1 cellular context compared by ENCODE assay signal in genomic region chr19:40662925-40663711, GRCh38.
TF ChIP-seq lines count a peak whose summit lies in the region.

No MANE protein-coding gene starts in this region.

TF ChIP-seq in K562, 482 proteins besides CTCF, POLR2A, EP300 and RAD21 (continued from another document and continues in another):
- TF ChIP-seq ZNF146 (CRISPR knock-in tag; IDR thresholded peaks at IDR 0.05; ENCODE audit: unreplicated experiment) = no peak
- peak; percentile 57 for TF ChIP-seq TCF3 (CRISPR knock-in tag; IDR thresholded peaks at IDR 0.05)
- TF ChIP-seq ARID1B (IDR thresholded peaks at IDR 0.05) = no peak
- TF ChIP-seq TCFL5 (CRISPR knock-in tag; conservative IDR thresholded peaks at IDR 0.05) = no peak
- TF ChIP-seq KDM4B (IDR thresholded peaks at IDR 0.05; ENCODE audit: borderline replicate concordance in 2 of 2, low read depth in 1 of 2) = no peak
- TF ChIP-seq ZMIZ1 (IDR thresholded peaks at IDR 0.05; ENCODE audit: low read depth in 2 of 2, low read length in 2 of 2) = no peak
- TF ChIP-seq GABPB1 (CRISPR knock-in tag; IDR thresholded peaks at IDR 0.05) = peak; percentile 58; the same call in 1 of the 2 replicates
- TF ChIP-seq ZNF41 (CRISPR knock-in tag; conservative IDR thresholded peaks at IDR 0.05) = no peak
- no peak for TF ChIP-seq PML (IDR thresholded peaks at IDR 0.05; ENCODE audit: low read length)
- TF ChIP-seq AFF1 (IDR thresholded peaks at IDR 0.05; ENCODE audit: low read depth in 1 of 2, partially characterized antibody in 2 of 2) = no peak
- TF ChIP-seq JUNB (CRISPR knock-in tag; conservative IDR thresholded peaks at IDR 0.05) = no peak
- TF ChIP-seq ZKSCAN8 (CRISPR knock-in tag; IDR thresholded peaks at IDR 0.05) = no peak
- peak; percentile 83 for TF ChIP-seq ZNF431 (CRISPR knock-in tag; IDR thresholded peaks at IDR 0.05)
- no peak for TF ChIP-seq PHTF2 (CRISPR knock-in tag; IDR thresholded peaks at IDR 0.05)
- no peak for TF ChIP-seq HBP1 (CRISPR knock-in tag; IDR thresholded peaks at IDR 0.05)
- peak; percentile 48 to 99; a peak in 3 of 4 replicates for TF ChIP-seq HDAC1 (IDR thresholded peaks at IDR 0.05)
- peak; percentile 79; the same call in 1 of the 2 replicates for TF ChIP-seq E2F1 (CRISPR knock-in tag; IDR thresholded peaks at IDR 0.05)
- TF ChIP-seq WHSC1 (IDR thresholded peaks at IDR 0.05; ENCODE audit: low read length) = no peak
- no peak for TF ChIP-seq ZNF589 (CRISPR knock-in tag; IDR thresholded peaks at IDR 0.05; ENCODE audit: low read depth)
- TF ChIP-seq ZBTB9 (CRISPR knock-in tag; IDR thresholded peaks at IDR 0.05) = no peak; the same call in 1 of the 2 replicates
- peak; percentile 68 for TF ChIP-seq ATF6 (CRISPR knock-in tag; IDR thresholded peaks at IDR 0.05)
- TF ChIP-seq AFF4 (CRISPR knock-in tag; IDR thresholded peaks at IDR 0.05) = no peak
- TF ChIP-seq HMGN3 (IDR thresholded peaks at IDR 0.05; ENCODE audit: borderline replicate concordance, extremely low read depth, insufficient read length, low read depth, low read length) = no peak
- TF ChIP-seq ELK1 (CRISPR knock-in tag; IDR thresholded peaks at IDR 0.05) = no peak
- TF ChIP-seq ZNF436 (CRISPR knock-in tag; IDR thresholded peaks at IDR 0.05) = no peak
- TF ChIP-seq EWSR1 (IDR thresholded peaks at IDR 0.05; ENCODE audit: borderline replicate concordance, low read depth, partially characterized antibody) = no peak
- no peak for TF ChIP-seq PPARD (CRISPR knock-in tag; IDR thresholded peaks at IDR 0.05)
- TF ChIP-seq NUFIP1 (IDR thresholded peaks at IDR 0.05; ENCODE audit: partially characterized antibody) = no peak
- TF ChIP-seq NR0B1 (IDR thresholded peaks at IDR 0.05; ENCODE audit: partially characterized antibody) = no peak
- no peak for TF ChIP-seq FOXJ3 (CRISPR knock-in tag; IDR thresholded peaks at IDR 0.05)
- TF ChIP-seq SNIP1 (IDR thresholded peaks at IDR 0.05; ENCODE audit: low read depth) = no peak
- no peak for TF ChIP-seq STAT5B (CRISPR knock-in tag; IDR thresholded peaks at IDR 0.05)
- no peak for TF ChIP-seq SREBF2 (CRISPR knock-in tag; IDR thresholded peaks at IDR 0.05)
- 0 out of 2 replicates have a peak, but pooled peaks have one; percentile 39 for TF ChIP-seq ZBTB43 (CRISPR knock-in tag; IDR thresholded peaks at IDR 0.05)
- no peak for TF ChIP-seq ZNF274 (IDR thresholded peaks at IDR 0.05; ENCODE audit: borderline replicate concordance, low read depth, low read length)
- TF ChIP-seq USF2 (CRISPR knock-in tag; IDR thresholded peaks at IDR 0.05) = peak; percentile 96
- TF ChIP-seq ZNF239 (CRISPR knock-in tag; IDR thresholded peaks at IDR 0.05) = no peak
